In the genomic region with DNA sequence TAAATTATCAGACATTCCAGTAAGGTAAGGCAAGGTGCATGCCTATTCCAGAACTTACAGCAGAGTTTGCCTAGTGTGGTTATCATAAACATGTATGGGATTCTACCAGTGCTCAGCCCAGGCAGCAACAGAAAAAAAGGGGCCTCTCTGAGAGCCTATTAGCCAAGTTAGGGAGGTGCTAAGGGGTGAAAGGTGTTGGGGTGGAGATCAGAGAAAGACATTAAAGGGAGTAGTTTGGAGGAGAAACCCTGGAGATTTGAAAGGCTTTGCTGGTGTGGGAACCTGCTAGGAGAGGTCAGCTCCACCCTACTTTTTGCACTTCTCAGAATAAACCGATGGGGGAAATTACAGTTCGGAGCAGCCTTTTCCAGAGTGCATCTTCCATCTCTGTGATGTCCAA, we compare ENCODE assay signal across 2 cellular contexts.
TF ChIP-seq lines count a peak whose summit lies in the region.

No MANE protein-coding gene starts in this region.

TF ChIP-seq in SK-N-SH, 30 proteins besides CTCF, POLR2A, EP300 and RAD21 (continued from another document):
- TF ChIP-seq MEF2A (IDR thresholded peaks at IDR 0.05; ENCODE audit: borderline replicate concordance, low read depth) (no peak), GABPA (IDR thresholded peaks at IDR 0.05; ENCODE audit: low read depth) (no peak), SIN3A (IDR thresholded peaks at IDR 0.05; ENCODE audit: borderline replicate concordance, low read depth, low read length) (no peak), NRF1 (IDR thresholded peaks at IDR 0.05; ENCODE audit: low read depth, low read length) (no peak)
- TF ChIP-seq, protein P1, sequence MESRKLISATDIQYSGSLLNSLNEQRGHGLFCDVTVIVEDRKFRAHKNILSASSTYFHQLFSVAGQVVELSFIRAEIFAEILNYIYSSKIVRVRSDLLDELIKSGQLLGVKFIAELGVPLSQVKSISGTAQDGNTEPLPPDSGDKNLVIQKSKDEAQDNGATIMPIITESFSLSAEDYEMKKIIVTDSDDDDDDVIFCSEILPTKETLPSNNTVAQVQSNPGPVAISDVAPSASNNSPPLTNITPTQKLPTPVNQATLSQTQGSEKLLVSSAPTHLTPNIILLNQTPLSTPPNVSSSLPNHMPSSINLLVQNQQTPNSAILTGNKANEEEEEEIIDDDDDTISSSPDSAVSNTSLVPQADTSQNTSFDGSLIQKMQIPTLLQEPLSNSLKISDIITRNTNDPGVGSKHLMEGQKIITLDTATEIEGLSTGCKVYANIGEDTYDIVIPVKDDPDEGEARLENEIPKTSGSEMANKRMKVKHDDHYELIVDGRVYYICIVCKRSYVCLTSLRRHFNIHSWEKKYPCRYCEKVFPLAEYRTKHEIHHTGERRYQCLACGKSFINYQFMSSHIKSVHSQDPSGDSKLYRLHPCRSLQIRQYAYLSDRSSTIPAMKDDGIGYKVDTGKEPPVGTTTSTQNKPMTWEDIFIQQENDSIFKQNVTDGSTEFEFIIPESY (IDR thresholded peaks at IDR 0.05; ENCODE audit: borderline replicate concordance, low read depth) = no peak

TF ChIP-seq in SK-N-SH treated with all-trans-retinoic acid at 6 μM for 48 hours, 23 proteins besides CTCF, POLR2A, EP300 and RAD21 (continued from another document):
- TF ChIP-seq, protein P2, sequence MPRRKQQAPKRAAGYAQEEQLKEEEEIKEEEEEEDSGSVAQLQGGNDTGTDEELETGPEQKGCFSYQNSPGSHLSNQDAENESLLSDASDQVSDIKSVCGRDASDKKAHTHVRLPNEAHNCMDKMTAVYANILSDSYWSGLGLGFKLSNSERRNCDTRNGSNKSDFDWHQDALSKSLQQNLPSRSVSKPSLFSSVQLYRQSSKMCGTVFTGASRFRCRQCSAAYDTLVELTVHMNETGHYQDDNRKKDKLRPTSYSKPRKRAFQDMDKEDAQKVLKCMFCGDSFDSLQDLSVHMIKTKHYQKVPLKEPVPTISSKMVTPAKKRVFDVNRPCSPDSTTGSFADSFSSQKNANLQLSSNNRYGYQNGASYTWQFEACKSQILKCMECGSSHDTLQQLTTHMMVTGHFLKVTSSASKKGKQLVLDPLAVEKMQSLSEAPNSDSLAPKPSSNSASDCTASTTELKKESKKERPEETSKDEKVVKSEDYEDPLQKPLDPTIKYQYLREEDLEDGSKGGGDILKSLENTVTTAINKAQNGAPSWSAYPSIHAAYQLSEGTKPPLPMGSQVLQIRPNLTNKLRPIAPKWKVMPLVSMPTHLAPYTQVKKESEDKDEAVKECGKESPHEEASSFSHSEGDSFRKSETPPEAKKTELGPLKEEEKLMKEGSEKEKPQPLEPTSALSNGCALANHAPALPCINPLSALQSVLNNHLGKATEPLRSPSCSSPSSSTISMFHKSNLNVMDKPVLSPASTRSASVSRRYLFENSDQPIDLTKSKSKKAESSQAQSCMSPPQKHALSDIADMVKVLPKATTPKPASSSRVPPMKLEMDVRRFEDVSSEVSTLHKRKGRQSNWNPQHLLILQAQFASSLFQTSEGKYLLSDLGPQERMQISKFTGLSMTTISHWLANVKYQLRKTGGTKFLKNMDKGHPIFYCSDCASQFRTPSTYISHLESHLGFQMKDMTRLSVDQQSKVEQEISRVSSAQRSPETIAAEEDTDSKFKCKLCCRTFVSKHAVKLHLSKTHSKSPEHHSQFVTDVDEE (CRISPR knock-in tag; IDR thresholded peaks at IDR 0.05) = no peak
- TF ChIP-seq RARB (CRISPR knock-in tag; IDR thresholded peaks at IDR 0.05) (no peak), ZNF70 (CRISPR knock-in tag; IDR thresholded peaks at IDR 0.05) (no peak), OSR1 (CRISPR knock-in tag; IDR thresholded peaks at IDR 0.05) (no peak), ZNF565 (CRISPR knock-in tag; conservative IDR thresholded peaks at IDR 0.05; ENCODE audit: low read depth) (no peak), ESRRG (CRISPR knock-in tag; IDR thresholded peaks at IDR 0.05) (no peak), ARNTL (CRISPR knock-in tag; IDR thresholded peaks at IDR 0.05; ENCODE audit: borderline replicate concordance, low read depth) (no peak), TOX (CRISPR knock-in tag; IDR thresholded peaks at IDR 0.05; ENCODE audit: borderline replicate concordance) (no peak), BACH2 (CRISPR knock-in tag; IDR thresholded peaks at IDR 0.05; ENCODE audit: borderline replicate concordance) (no peak), CSDC2 (CRISPR knock-in tag; IDR thresholded peaks at IDR 0.05) (no peak), ZFP3 (CRISPR knock-in tag; IDR thresholded peaks at IDR 0.05) (no peak), ZNF8 (CRISPR knock-in tag; IDR thresholded peaks at IDR 0.05) (no peak), PPARA (CRISPR knock-in tag; IDR thresholded peaks at IDR 0.05; ENCODE audit: borderline replicate concordance) (no peak)
- TF ChIP-seq, protein P3, sequence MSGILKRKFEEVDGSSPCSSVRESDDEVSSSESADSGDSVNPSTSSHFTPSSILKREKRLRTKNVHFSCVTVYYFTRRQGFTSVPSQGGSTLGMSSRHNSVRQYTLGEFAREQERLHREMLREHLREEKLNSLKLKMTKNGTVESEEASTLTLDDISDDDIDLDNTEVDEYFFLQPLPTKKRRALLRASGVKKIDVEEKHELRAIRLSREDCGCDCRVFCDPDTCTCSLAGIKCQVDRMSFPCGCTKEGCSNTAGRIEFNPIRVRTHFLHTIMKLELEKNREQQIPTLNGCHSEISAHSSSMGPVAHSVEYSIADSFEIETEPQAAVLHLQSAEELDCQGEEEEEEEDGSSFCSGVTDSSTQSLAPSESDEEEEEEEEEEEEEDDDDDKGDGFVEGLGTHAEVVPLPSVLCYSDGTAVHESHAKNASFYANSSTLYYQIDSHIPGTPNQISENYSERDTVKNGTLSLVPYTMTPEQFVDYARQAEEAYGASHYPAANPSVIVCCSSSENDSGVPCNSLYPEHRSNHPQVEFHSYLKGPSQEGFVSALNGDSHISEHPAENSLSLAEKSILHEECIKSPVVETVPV (CRISPR knock-in tag; IDR thresholded peaks at IDR 0.05) = no peak
- TF ChIP-seq, protein P4, sequence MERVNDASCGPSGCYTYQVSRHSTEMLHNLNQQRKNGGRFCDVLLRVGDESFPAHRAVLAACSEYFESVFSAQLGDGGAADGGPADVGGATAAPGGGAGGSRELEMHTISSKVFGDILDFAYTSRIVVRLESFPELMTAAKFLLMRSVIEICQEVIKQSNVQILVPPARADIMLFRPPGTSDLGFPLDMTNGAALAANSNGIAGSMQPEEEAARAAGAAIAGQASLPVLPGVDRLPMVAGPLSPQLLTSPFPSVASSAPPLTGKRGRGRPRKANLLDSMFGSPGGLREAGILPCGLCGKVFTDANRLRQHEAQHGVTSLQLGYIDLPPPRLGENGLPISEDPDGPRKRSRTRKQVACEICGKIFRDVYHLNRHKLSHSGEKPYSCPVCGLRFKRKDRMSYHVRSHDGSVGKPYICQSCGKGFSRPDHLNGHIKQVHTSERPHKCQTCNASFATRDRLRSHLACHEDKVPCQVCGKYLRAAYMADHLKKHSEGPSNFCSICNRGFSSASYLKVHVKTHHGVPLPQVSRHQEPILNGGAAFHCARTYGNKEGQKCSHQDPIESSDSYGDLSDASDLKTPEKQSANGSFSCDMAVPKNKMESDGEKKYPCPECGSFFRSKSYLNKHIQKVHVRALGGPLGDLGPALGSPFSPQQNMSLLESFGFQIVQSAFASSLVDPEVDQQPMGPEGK (CRISPR knock-in tag; IDR thresholded peaks at IDR 0.05; ENCODE audit: borderline replicate concordance) = no peak
- TF ChIP-seq, protein P5, sequence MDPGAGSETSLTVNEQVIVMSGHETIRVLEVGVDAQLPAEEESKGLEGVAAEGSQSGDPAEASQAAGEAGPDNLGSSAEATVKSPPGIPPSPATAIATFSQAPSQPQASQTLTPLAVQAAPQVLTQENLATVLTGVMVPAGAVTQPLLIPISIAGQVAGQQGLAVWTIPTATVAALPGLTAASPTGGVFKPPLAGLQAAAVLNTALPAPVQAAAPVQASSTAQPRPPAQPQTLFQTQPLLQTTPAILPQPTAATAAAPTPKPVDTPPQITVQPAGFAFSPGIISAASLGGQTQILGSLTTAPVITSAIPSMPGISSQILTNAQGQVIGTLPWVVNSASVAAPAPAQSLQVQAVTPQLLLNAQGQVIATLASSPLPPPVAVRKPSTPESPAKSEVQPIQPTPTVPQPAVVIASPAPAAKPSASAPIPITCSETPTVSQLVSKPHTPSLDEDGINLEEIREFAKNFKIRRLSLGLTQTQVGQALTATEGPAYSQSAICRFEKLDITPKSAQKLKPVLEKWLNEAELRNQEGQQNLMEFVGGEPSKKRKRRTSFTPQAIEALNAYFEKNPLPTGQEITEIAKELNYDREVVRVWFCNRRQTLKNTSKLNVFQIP (CRISPR knock-in tag; IDR thresholded peaks at IDR 0.05; ENCODE audit: borderline replicate concordance, low read depth) = no peak
